Comparison of ENCODE assay signal across 18 cellular contexts in genomic region chr12:27614866-27615265, GRCh38.
A peak's percentile ranks its signal among the peaks of the same experiment; 100 is the strongest.
DNase-seq lines count a peak whose midpoint lies in the region; ATAC-seq and TF ChIP-seq lines count a peak whose summit lies in the region.
"Had no signal": no experiment of that assay in that cellular context is flagged by ENCODE, and none has a peak within 500 bp of the region (broad histone marks: within the 10 kb centered on the region; RNA-seq: fewer than 3 reads in every experiment).

No MANE protein-coding gene starts in this region.

- H3K36me3 ChIP-seq in PC-3 (ENCODE audit: low read depth, low read length) (no peaks in the 10 kb centered on the region), hepatocyte (replicated peaks; ENCODE audit: insufficient read depth, low read depth) (no peaks in the 10 kb centered on the region)

- DNase-seq in EH (ENCODE audit: low read depth) (peak; percentile 22), PC-3 (no peak), hepatocyte (ENCODE audit: low spot score) (no peak), renal cortical epithelial cell (ENCODE audit: low read depth) (peak; percentile 68), Calu3 (no peak), dermis blood vessel endothelial cell (no peak), GDM1 (lab: John Stamatoyannopoulos, UW) (no peak)
- DNase-seq in stimulated activated CD4-positive, alpha-beta T cell treated with anti-CD3 and anti-CD28 coated beads, Interleukin-2, amount 100 ng/mL, for 48 hours: no peak
- DNase-seq: CD8-positive, alpha-beta memory T cell; DMS 273 treated with DMSO at 0.1 percent for 48 hours; H9; NCI-H1436 treated with DMSO at 0.1 percent for 48 hours; NCI-H2081; NCI-H526 had no signal

- POLR2A ChIA-PET in PC-3 (lab: Charles Lee; ENCODE audit: unreplicated experiment): no interaction called here

- WGBS in hepatocyte (ENCODE audit: low lambda C conversion rate, missing lambda C conversion rate): 51% methylated on average over 3 of the region's 3 CpGs

- ATAC-seq in PC-3: no peak
- ATAC-seq: Right ventricle myocardium inferior had no signal

- H3K27me3 ChIP-seq in PC-3 (ENCODE audit: low read length) (no peaks in the 10 kb centered on the region), hepatocyte (no peaks in the 10 kb centered on the region)
- H3K27me3 ChIP-seq: BLaER1 had no signal

- no peak overlapping the region for H3K27ac Mint-ChIP-seq in Calu3 (ENCODE audit: unreplicated experiment)
- H3K27ac Mint-ChIP-seq: H9, IgD-negative memory B cell had no signal

- H3K4me3 Mint-ChIP-seq in Calu3 (ENCODE audit: low read depth, unreplicated experiment): no peak overlapping the region
- H3K4me3 Mint-ChIP-seq: CD8-positive, alpha-beta memory T cell; H9; IgD-negative memory B cell had no signal

- intact Hi-C loops in PC-3 (cut with micrococcal nuclease): no loop called here
- intact Hi-C loops in Calu3 (cut with micrococcal nuclease; ENCODE audit: unreplicated experiment): no loop called here

- H3K36me3 Mint-ChIP-seq in Calu3 (ENCODE audit: insufficient read depth, unreplicated experiment): no peaks in the 10 kb centered on the region
- H3K36me3 Mint-ChIP-seq: CD8-positive, alpha-beta memory T cell; IgD-negative memory B cell had no signal

- no peak overlapping the region for H3K9ac ChIP-seq in PC-3 (ENCODE audit: low read length)
- H3K9ac ChIP-seq: BLaER1 had no signal

- TF ChIP-seq CTCF in PC-3 (conservative IDR thresholded peaks at IDR 0.05; ENCODE audit: low read depth, low read length) (no peak), hepatocyte (IDR thresholded peaks at IDR 0.05; ENCODE audit: poor library complexity) (no peak), Calu3 (IDR thresholded peaks at IDR 0.05; ENCODE audit: unreplicated experiment) (no peak)

- H2AFZ ChIP-seq in PC-3 (ENCODE audit: low read length) (no peak overlapping the region), hepatocyte (no peak overlapping the region)
- H2AFZ ChIP-seq: PC-9 had no signal

- H3K4me1 ChIP-seq in PC-3 (ENCODE audit: insufficient read depth, low read length): peaks cover 72% of the 10 kb centered on the region
- peaks cover 37% of the 10 kb centered on the region for H3K4me1 ChIP-seq in hepatocyte (ENCODE audit: insufficient read depth)

- H3K27me3 Mint-ChIP-seq in Calu3 (ENCODE audit: unreplicated experiment): no peaks in the 10 kb centered on the region
- H3K27me3 Mint-ChIP-seq: IgD-negative memory B cell had no signal

- peak overlapping the region; percentile 33 for H3K4me2 ChIP-seq in PC-3 (ENCODE audit: low read length)
- H3K4me2 ChIP-seq in hepatocyte: peak overlapping the region; percentile 40
- H3K4me2 ChIP-seq: BLaER1, PC-9 had no signal

- CTCF ChIA-PET in PC-3 (lab: Charles Lee): no interaction called here
- CTCF ChIA-PET in Calu3 (lab: Charles Lee): no interaction called here

- H3F3A ChIP-seq in PC-3 (ENCODE audit: low read length, unreplicated experiment): peaks cover 7% of the 10 kb centered on the region

- H4K20me1 ChIP-seq in PC-3 (ENCODE audit: low read length): no peaks in the 10 kb centered on the region
- no peaks in the 10 kb centered on the region for H4K20me1 ChIP-seq in hepatocyte (ENCODE audit: insufficient read depth, poor library complexity, severe bottlenecking)
- H4K20me1 ChIP-seq: BLaER1 had no signal

- H3K9me2 ChIP-seq in PC-3 (replicated peaks; ENCODE audit: low read length): no peaks in the 10 kb centered on the region
- H3K9me2 ChIP-seq in hepatocyte (replicated peaks; ENCODE audit: insufficient read depth): no peaks in the 10 kb centered on the region

- peaks cover 37% of the 10 kb centered on the region for H3K79me2 ChIP-seq in PC-3 (ENCODE audit: low read length)
- peaks cover 29% of the 10 kb centered on the region for H3K79me2 ChIP-seq in hepatocyte

- H3K9me3 ChIP-seq in PC-3 (ENCODE audit: low read length) (no peaks in the 10 kb centered on the region), hepatocyte (ENCODE audit: low read depth) (no peaks in the 10 kb centered on the region)

- BruUV-seq in PC-3 (replicated peaks; lab: Mats Ljungman, UMichigan): no TSS peak
- BruUV-seq in Calu3 (replicated peaks; lab: Mats Ljungman, UMichigan): no TSS peak

- H3K9me3 Mint-ChIP-seq in Calu3 (ENCODE audit: low read depth, unreplicated experiment): no peaks in the 10 kb centered on the region
- H3K9me3 Mint-ChIP-seq: CD8-positive, alpha-beta memory T cell; IgD-negative memory B cell had no signal

- no peak overlapping the region for H3K4me3 ChIP-seq in PC-3 (ENCODE audit: low read length)
- no peak overlapping the region for H3K4me3 ChIP-seq in hepatocyte
- H3K4me3 ChIP-seq: BLaER1, PC-9 had no signal

- peaks cover 62% of the 10 kb centered on the region for H3K4me1 Mint-ChIP-seq in Calu3 (ENCODE audit: low read depth, unreplicated experiment)
- H3K4me1 Mint-ChIP-seq: CD8-positive, alpha-beta memory T cell; IgD-negative memory B cell had no signal

- H3K27ac ChIP-seq in PC-3 (ENCODE audit: low read length) (peak overlapping the region; percentile 72), hepatocyte (peak overlapping the region; percentile 66)
- H3K27ac ChIP-seq: BLaER1, PC-9 had no signal

Comparison
In these comparisons a context has a peak if more than half of its experiments do, and no peak if none do; other contexts are left out.
1. DNase-seq: peak in EH (single experiment) and renal cortical epithelial cell (single experiment); none in PC-3 (single experiment), hepatocyte (single experiment), Calu3 (single experiment), stimulated activated CD4-positive, alpha-beta T cell treated with anti-CD3 and anti-CD28 coated beads, Interleukin-2, amount 100 ng/mL, for 48 hours (0 of 2), dermis blood vessel endothelial cell (single experiment) and GDM1 (single experiment).